Comparison of ENCODE assay signal across 19 cellular contexts in genomic region chr3:98553751-98554150, GRCh38. TPM values are rescaled to one million over a fixed set of nuclear protein-coding genes. Genes with fewer than 3 reads are reported as not detected.
A peak's percentile ranks its signal among the peaks of the same experiment; 100 is the strongest.
DNase-seq lines count a peak whose midpoint lies in the region; ATAC-seq, FAIRE-seq and TF ChIP-seq lines count a peak whose summit lies in the region.
"Had no signal": no experiment of that assay in that cellular context is flagged by ENCODE, and none has a peak within 500 bp of the region (broad histone marks: within the 10 kb centered on the region; RNA-seq: fewer than 3 reads in every experiment).

No MANE protein-coding gene starts in this region.

- RAD21 ChIA-PET in HCT116 (lab: Charles Lee; ENCODE audit: low non-redundant PET in 1 of 2, low total read pairs in 2 of 2, uncharacterized antibody in 2 of 2, unreplicated experiment in 2 of 2) = no interaction called here

- H3K9me2 ChIP-seq in HCT116 (ENCODE audit: insufficient read depth) = no peaks in the 10 kb centered on the region

- TF ChIP-seq RAD21 in HCT116 (IDR thresholded peaks at IDR 0.05; ENCODE audit: low read depth) = no peak

- peaks cover 9% of the 10 kb centered on the region for H3K36me3 Mint-ChIP-seq in activated CD4-positive, alpha-beta T cell treated with anti-CD3 and anti-CD28 coated beads for 36 hours (ENCODE audit: low read depth)
- H3K36me3 Mint-ChIP-seq in T-helper 17 cell (ENCODE audit: low read depth) (no peaks in the 10 kb centered on the region), memory B cell (no peaks in the 10 kb centered on the region)

- H3K4me1 ChIP-seq in HCT116 (ENCODE audit: control insufficient read depth in 1 of 2, insufficient read depth in 2 of 2, low read length in 2 of 2) (peaks cover 65 to 91% of the 10 kb centered on the region in 2 experiments), kidney (ENCODE audit: control insufficient read depth in 1 of 2, insufficient read depth in 1 of 2, low read depth in 1 of 2, low read length in 2 of 2) (no peaks in the 10 kb centered on the region)
- H3K4me1 ChIP-seq: thyroid gland had no signal

- TF ChIP-seq CTCF in HCT116 (IDR thresholded peaks at IDR 0.05 in 2 of 3, conservative IDR thresholded peaks at IDR 0.05 in 1 of 3; ENCODE audit: borderline replicate concordance in 1 of 3, insufficient read depth in 1 of 3, low read depth in 2 of 3, low read length in 2 of 3) (no peak), kidney (IDR thresholded peaks at IDR 0.05; ENCODE audit: borderline replicate concordance, extremely low read depth, insufficient read depth) (no peak)

- no peaks in the 10 kb centered on the region for H3K27me3 ChIP-seq in HCT116 (ENCODE audit: insufficient read depth, low read length)
- H3K27me3 ChIP-seq: thyroid gland had no signal

- peak overlapping the region; percentile 60 for H3K4me2 ChIP-seq in HCT116 (ENCODE audit: low read length)

- H3K4me3 ChIP-seq in HCT116 (replicated peaks in 1 of 2; ENCODE audit: low read depth in 1 of 2, low read length in 2 of 2) (peak overlapping the region in 1 of 2 experiments; percentile 40; a peak in 1 of 4 replicates), kidney (ENCODE audit: low read length in 2 of 2) (no peak overlapping the region)
- H3K4me3 ChIP-seq: GM23248, thyroid gland had no signal

- H3K9me3 Mint-ChIP-seq in activated CD4-positive, alpha-beta T cell treated with anti-CD3 and anti-CD28 coated beads for 36 hours (ENCODE audit: low read depth) = no peaks in the 10 kb centered on the region
- no peaks in the 10 kb centered on the region for H3K9me3 Mint-ChIP-seq in memory B cell

- CTCF ChIA-PET in activated CD4-positive, alpha-beta T cell treated with anti-CD3 and anti-CD28 coated beads for 36 hours (lab: Charles Lee) = interaction anchor here (1.8 to 2.7 kb wide), 2 partner anchors 10 to 17 kb away, joined by 5 to 17 read pairs; no protein-coding TSS in a partner anchor
- CTCF ChIA-PET in HCT116 (lab: Charles Lee) = no interaction called here

- H3K27ac ChIP-seq in HCT116 (ENCODE audit: low read depth, low read length) = peak overlapping the region; percentile 98
- H3K27ac ChIP-seq in kidney (ENCODE audit: low read depth in 2 of 2, low read length in 2 of 2) = no peak overlapping the region
- H3K27ac ChIP-seq: GM23248, thyroid gland had no signal

- H3K79me2 ChIP-seq in HCT116 (ENCODE audit: insufficient read depth, low read length) = peaks cover 60% of the 10 kb centered on the region

- H4K20me1 ChIP-seq in HCT116 (ENCODE audit: insufficient read depth) = no peaks in the 10 kb centered on the region

- H3K36me3 ChIP-seq in HCT116 (ENCODE audit: control insufficient read depth in 1 of 2, insufficient read depth in 2 of 2, low read length in 2 of 2) = no peaks in the 10 kb centered on the region
- no peaks in the 10 kb centered on the region for H3K36me3 ChIP-seq in kidney (ENCODE audit: control insufficient read depth in 1 of 2, insufficient read depth in 2 of 2, low read length in 2 of 2)
- H3K36me3 ChIP-seq: thyroid gland had no signal

- peak overlapping the region; percentile 67 for H3K4me3 Mint-ChIP-seq in activated CD4-positive, alpha-beta T cell treated with anti-CD3 and anti-CD28 coated beads for 36 hours
- H3K4me3 Mint-ChIP-seq in T-helper 17 cell (peak overlapping the region; percentile 36), memory B cell (peak overlapping the region; percentile 11)

- intact Hi-C loops in activated CD4-positive, alpha-beta T cell treated with anti-CD3 and anti-CD28 coated beads for 36 hours (cut with DNase I, micrococcal nuclease) = no loop called here
- intact Hi-C loops in HCT116 (cut with micrococcal nuclease) = no loop called here
- intact Hi-C loops in kidney (cut with DNase I) = no loop called here

- no peaks in the 10 kb centered on the region for H3K27me3 Mint-ChIP-seq in activated CD4-positive, alpha-beta T cell treated with anti-CD3 and anti-CD28 coated beads for 36 hours
- H3K27me3 Mint-ChIP-seq in T-helper 17 cell (no peaks in the 10 kb centered on the region), memory B cell (peaks cover 4% of the 10 kb centered on the region)

- DNase-seq in activated CD4-positive, alpha-beta T cell treated with anti-CD3 and anti-CD28 coated beads for 36 hours = no peak
- no peak for DNase-seq in activated CD4-positive, alpha-beta T cell treated with anti-CD3 and anti-CD28 coated beads, Interleukin-2, amount 50 U/mL, for 1 hour
- DNase-seq in HCT116 (ENCODE audit: low read depth, low spot score) (no peak), T-helper 17 cell (no peak), memory B cell (ENCODE audit: low spot score in 2 of 2) (no peak), kidney (no peak), NCI-H748 treated with DMSO at 0.1 percent for 48 hours (lab: John Stamatoyannopoulos, UW) (no peak)
- DNase-seq: 8988T, caudate nucleus, GM23248, NCI-H446, RPMI8226, thyroid gland had no signal

- H3K9me3 ChIP-seq in HCT116 (ENCODE audit: control insufficient read depth in 1 of 2, insufficient read depth in 1 of 2, low read depth in 1 of 2, low read length in 2 of 2) = no peaks in the 10 kb centered on the region
- H3K9me3 ChIP-seq in T-helper 17 cell (ENCODE audit: control insufficient read depth, low read length, poor library complexity, severe bottlenecking) = no peaks in the 10 kb centered on the region
- H3K9me3 ChIP-seq in kidney (ENCODE audit: control insufficient read depth in 1 of 2, low read length in 2 of 2) = no peaks in the 10 kb centered on the region
- H3K9me3 ChIP-seq: thyroid gland had no signal

- POLR2A ChIA-PET in activated CD4-positive, alpha-beta T cell treated with anti-CD3 and anti-CD28 coated beads for 36 hours (lab: Charles Lee) = no interaction called here
- POLR2A ChIA-PET in HCT116 (lab: Charles Lee) = interaction anchor here (1.1 to 3.7 kb wide), 6 partner anchors 11 to 39 kb away, joined by 3 to 19 read pairs (median 4); no protein-coding TSS in a partner anchor

- ATAC-seq in activated CD4-positive, alpha-beta T cell treated with anti-CD3 and anti-CD28 coated beads for 36 hours = no peak
- ATAC-seq in HCT116 (no peak), T-helper 17 cell (no peak), memory B cell (ENCODE audit: low read depth) (peak; percentile 25), GM18867 (IDR thresholded peaks at IDR 0.05; ENCODE audit: unreplicated experiment) (no peak)

- no peak for TF ChIP-seq POLR2A in HCT116 (IDR thresholded peaks at IDR 0.05; ENCODE audit: borderline replicate concordance, extremely low read depth, insufficient read depth, insufficient read length)

- H3K4me1 Mint-ChIP-seq in activated CD4-positive, alpha-beta T cell treated with anti-CD3 and anti-CD28 coated beads for 36 hours = peaks cover 82% of the 10 kb centered on the region
- H3K4me1 Mint-ChIP-seq in T-helper 17 cell (peaks cover 47% of the 10 kb centered on the region), memory B cell (peaks cover 49% of the 10 kb centered on the region)

- FAIRE-seq in kidney (lab: Jason Lieb, UNC) = no peak
- FAIRE-seq: endothelial cell of umbilical vein had no signal

- H2AFZ ChIP-seq in HCT116 (ENCODE audit: low read depth, low read length, poor library complexity, severe bottlenecking) = no peak overlapping the region
- H2AFZ ChIP-seq: GM23248 had no signal

- H3K27ac Mint-ChIP-seq in activated CD4-positive, alpha-beta T cell treated with anti-CD3 and anti-CD28 coated beads for 36 hours = peak overlapping the region; percentile 89
- H3K27ac Mint-ChIP-seq in T-helper 17 cell (peak overlapping the region; percentile 97), memory B cell (peak overlapping the region; percentile 96)

- BruUV-seq in HCT116 (replicated peaks; lab: Mats Ljungman, UMichigan) = no TSS peak

- H3K9ac ChIP-seq in HCT116 (ENCODE audit: low read length) (peak overlapping the region; percentile 71), kidney (ENCODE audit: low read length in 2 of 2) (no peak overlapping the region)
- H3K9ac ChIP-seq: GM23248 had no signal

TF ChIP-seq in HCT116, 20 proteins besides CTCF, POLR2A, EP300 and RAD21 (continues in another document):
- TF ChIP-seq EZH2phosphoT487 (IDR thresholded peaks at IDR 0.05; ENCODE audit: borderline replicate concordance) = no peak

RNA-seq across cellular contexts. Expression of gene GPR15, which starts 22.0 kb away (rescaled TPM):
- total RNA-seq in activated CD4-positive, alpha-beta T cell treated with anti-CD3 and anti-CD28 coated beads for 36 hours = 1 to 10 TPM; 1.1 to 1.3 TPM
- total RNA-seq in HCT116 (2021; ENCODE audit: unreplicated experiment) (1.1 TPM), T-helper 17 cell (100 to 1,000 TPM in 1 of 2 donors, 10 to 100 TPM in 1; 43.2 to 181 TPM), kidney (not detected)
- polyA plus RNA-seq in HCT116 (2012) = 1.1 and 1.6 TPM in 2 replicates
- polyA plus RNA-seq in kidney (ENCODE audit: insufficient read depth, low read depth, low replicate concordance) = not detected
- total RNA-seq: endothelial cell of umbilical vein, glomerular endothelial cell, GM23248, kidney epithelial cell, LHCN-M2, thyroid gland had no signal
- polyA plus RNA-seq: endothelial cell of umbilical vein, GM23248, neural cell had no signal

RNA-seq across cellular contexts. Expression of gene CLDND1, which starts 31.0 kb away (rescaled TPM):
- total RNA-seq in activated CD4-positive, alpha-beta T cell treated with anti-CD3 and anti-CD28 coated beads for 36 hours = 100 to 1,000 TPM; 153 to 171 TPM
- 472 TPM for total RNA-seq in HCT116 (2021; ENCODE audit: unreplicated experiment)
- 307 and 351 TPM in 2 replicates for polyA plus RNA-seq in HCT116 (2012)
- 100 to 1,000 TPM; 195 to 285 TPM for total RNA-seq in T-helper 17 cell
- 77.2 TPM for total RNA-seq in kidney
- 35.8 TPM for polyA plus RNA-seq in kidney (ENCODE audit: insufficient read depth, low read depth, low replicate concordance)

RNA-seq across cellular contexts. Expression of gene CPOX, which starts 39.7 kb away (rescaled TPM):
- total RNA-seq in activated CD4-positive, alpha-beta T cell treated with anti-CD3 and anti-CD28 coated beads for 36 hours = 10 to 100 TPM; 40.3 to 41.9 TPM
- 353 TPM for total RNA-seq in HCT116 (2021; ENCODE audit: unreplicated experiment)
- 117 and 129 TPM in 2 replicates for polyA plus RNA-seq in HCT116 (2012)
- 10 to 100 TPM; 17.1 to 19.8 TPM for total RNA-seq in T-helper 17 cell
- total RNA-seq in kidney = 13.7 TPM
- polyA plus RNA-seq in kidney (ENCODE audit: insufficient read depth, low read depth, low replicate concordance) = 6.6 TPM

RNA-seq across cellular contexts. Expression of gene OR5K2, which starts 56.3 kb away (rescaled TPM):
- total RNA-seq in activated CD4-positive, alpha-beta T cell treated with anti-CD3 and anti-CD28 coated beads for 36 hours = not detected
- total RNA-seq in HCT116 (2021; ENCODE audit: unreplicated experiment) = not detected
- not detected in 2 replicates for polyA plus RNA-seq in HCT116 (2012)
- not detected for total RNA-seq in T-helper 17 cell
- total RNA-seq in kidney = not detected
- polyA plus RNA-seq in kidney (ENCODE audit: insufficient read depth, low read depth, low replicate concordance) = not detected
- total RNA-seq: endothelial cell of umbilical vein, glomerular endothelial cell, GM23248, kidney epithelial cell, LHCN-M2, thyroid gland had no signal
- polyA plus RNA-seq: endothelial cell of umbilical vein, GM23248, neural cell had no signal

Comparison
In these comparisons a context has a peak if more than half of its experiments do, and no peak if none do; other contexts are left out.
1. H3K4me3 Mint-ChIP-seq: peak in every context shown above with its lines; median percentile 67 in activated CD4-positive, alpha-beta T cell treated with anti-CD3 and anti-CD28 coated beads for 36 hours; 36 in T-helper 17 cell; 11 in memory B cell.
2. RNA of gene GPR15, which starts 22.0 kb away (total RNA-seq): 43.2 to 181 TPM in T-helper 17 cell; 1.1 to 1.3 TPM in activated CD4-positive, alpha-beta T cell treated with anti-CD3 and anti-CD28 coated beads for 36 hours, 1.1 TPM in HCT116 (single experiment) and not detected in kidney (single experiment); every median in the first group is over 10 times any median in the second.
3. Peak in every context shown above with its lines, with median percentiles within 50 percentile points of each other: H3K27ac Mint-ChIP-seq.